Comparison of ENCODE assay signal across 16 cellular contexts in genomic region chr16:78996806-78997205, GRCh38.
"Had no signal": no experiment of that assay in that cellular context is flagged by ENCODE, and none has a peak within 500 bp of the region (broad histone marks: within the 10 kb centered on the region; RNA-seq: fewer than 3 reads in every experiment).

No MANE protein-coding gene starts in this region.

- DNase-seq: activated CD4-positive, alpha-beta T cell treated with anti-CD3 and anti-CD28 coated beads, Interleukin-2, amount 50 U/mL, for 4 hours; activated CD4-positive, CD25-positive, alpha-beta regulatory T cell treated with anti-CD3 and anti-CD28 coated beads, Interleukin-2, amount 50 U/mL, for 72 hours; activated effector memory CD4-positive, alpha-beta T cell treated with anti-CD3 and anti-CD28 coated beads, Interleukin-2, amount 50 U/mL, for 16 hours; activated T-cell treated with anti-CD3 and anti-CD28 coated beads, Interleukin-2, amount 50 U/mL, for 4 hours; foreskin melanocyte; heart left ventricle; mammary epithelial cell; naive thymus-derived CD4-positive, alpha-beta T cell; right lobe of liver; stimulated activated CD4-positive, alpha-beta T cell treated with anti-CD3 and anti-CD28 coated beads, Interleukin-1b, Interleukin-23, amount 100 ng/mL, for 48 hours; stimulated activated naive B cell treated with anti-CD40 and anti-IgM and Interleukin-4, amounts not matched to agents 10 μg/mL and 1 μg/mL and 100 μg/mL, for 72 hours; upper lobe of left lung had no signal

- H3K4me1 ChIP-seq: heart left ventricle, right lobe of liver, upper lobe of left lung had no signal

- H3K4me3 Mint-ChIP-seq: activated T-cell treated with anti-CD3 and anti-CD28 coated beads, Interleukin-2, amount 50 U/mL, for 4 hours; naive thymus-derived CD4-positive, alpha-beta T cell; stimulated activated naive B cell treated with anti-CD40 and anti-IgM and Interleukin-4, amounts not matched to agents 10 μg/mL and 1 μg/mL and 100 μg/mL, for 72 hours had no signal

- H3K4me1 Mint-ChIP-seq: stimulated activated naive B cell treated with anti-CD40 and anti-IgM and Interleukin-4, amounts not matched to agents 10 μg/mL and 1 μg/mL and 100 μg/mL, for 72 hours had no signal

- H3K27ac ChIP-seq: heart left ventricle, neutrophil, right lobe of liver, upper lobe of left lung had no signal

- H3K36me3 Mint-ChIP-seq: activated naive CD4-positive, alpha-beta T cell treated with anti-CD3 and anti-CD28 coated beads, Interleukin-2, amount 50 U/mL, for 72 hours had no signal

- H3K36me3 ChIP-seq: heart left ventricle, neutrophil, right lobe of liver, upper lobe of left lung had no signal

- H3K4me3 ChIP-seq: heart left ventricle, right lobe of liver, upper lobe of left lung had no signal

- H3K9me3 ChIP-seq: heart left ventricle, neutrophil, right lobe of liver, upper lobe of left lung had no signal

- H3K27me3 ChIP-seq: neutrophil, right lobe of liver, upper lobe of left lung had no signal

- ATAC-seq: activated naive CD4-positive, alpha-beta T cell treated with anti-CD3 and anti-CD28 coated beads, Interleukin-2, amount 50 U/mL, for 72 hours; activated T-cell treated with anti-CD3 and anti-CD28 coated beads, Interleukin-2, amount 50 U/mL, for 4 hours; heart left ventricle; left lobe of liver; naive thymus-derived CD4-positive, alpha-beta T cell; right lobe of liver; stimulated activated naive B cell treated with anti-CD40 and anti-IgM and Interleukin-4, amounts not matched to agents 10 μg/mL and 1 μg/mL and 100 μg/mL, for 72 hours had no signal

- H3K27me3 Mint-ChIP-seq: naive thymus-derived CD4-positive, alpha-beta T cell had no signal

- H3K9me3 Mint-ChIP-seq: activated naive CD4-positive, alpha-beta T cell treated with anti-CD3 and anti-CD28 coated beads, Interleukin-2, amount 50 U/mL, for 72 hours; activated T-cell treated with anti-CD3 and anti-CD28 coated beads, Interleukin-2, amount 50 U/mL, for 4 hours; stimulated activated naive B cell treated with anti-CD40 and anti-IgM and Interleukin-4, amounts not matched to agents 10 μg/mL and 1 μg/mL and 100 μg/mL, for 72 hours had no signal

- H3K27ac Mint-ChIP-seq: activated naive CD4-positive, alpha-beta T cell treated with anti-CD3 and anti-CD28 coated beads, Interleukin-2, amount 50 U/mL, for 72 hours; progenitor cell of endocrine pancreas; stimulated activated naive B cell treated with anti-CD40 and anti-IgM and Interleukin-4, amounts not matched to agents 10 μg/mL and 1 μg/mL and 100 μg/mL, for 72 hours had no signal
